Comparison of ENCODE assay signal across 9 cellular contexts in the genomic region with DNA sequence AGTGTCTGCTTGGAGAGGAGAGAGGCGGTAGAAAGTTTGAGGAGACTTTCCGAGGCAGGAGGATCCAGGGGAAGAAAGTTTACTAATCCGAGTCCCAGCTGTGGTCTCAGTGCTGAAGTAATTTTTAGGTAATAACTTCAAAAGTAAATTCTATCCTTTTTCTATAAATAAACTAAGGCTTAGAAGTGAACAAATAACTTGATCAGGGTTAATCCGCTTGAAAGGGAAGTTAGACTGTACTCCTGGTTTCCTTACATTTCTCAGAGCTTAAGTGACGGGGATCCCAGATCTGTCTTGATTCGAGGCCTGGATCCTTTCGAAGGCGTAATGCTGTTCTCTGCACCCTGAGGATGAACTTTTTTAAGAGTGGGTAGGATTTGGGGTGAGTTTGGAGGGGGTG. TPM values are rescaled to one million over a fixed set of nuclear protein-coding genes. Genes with fewer than 3 reads are reported as not detected.
A peak's percentile ranks its signal among the peaks of the same experiment; 100 is the strongest.
DNase-seq lines count a peak whose midpoint lies in the region; ATAC-seq and TF ChIP-seq lines count a peak whose summit lies in the region.
"Had no signal": no experiment of that assay in that cellular context is flagged by ENCODE, and none has a peak within 500 bp of the region (broad histone marks: within the 10 kb centered on the region; RNA-seq: fewer than 3 reads in every experiment).

No MANE protein-coding gene starts in this region.

- no peaks in the 10 kb centered on the region for H3K27me3 ChIP-seq in BJ (ENCODE audit: control insufficient read depth, insufficient read depth, low read length)

- CTCF ChIA-PET in BJ (lab: Yijun Ruan, JAX), result interaction anchor here (0.8 to 1.9 kb wide), 4 partner anchors 19 to 139 kb away, joined by 3 to 5 read pairs (median 4); no protein-coding TSS in a partner anchor

- no peaks in the 10 kb centered on the region for H3K9me3 Mint-ChIP-seq in natural killer cell

- intact Hi-C loops in natural killer cell (cut with micrococcal nuclease), result no loop called here

- peak overlapping the region; percentile 96 to 97 for H3K27ac Mint-ChIP-seq in natural killer cell

- no peak overlapping the region for H3K27ac ChIP-seq in coronary artery

- no peaks in the 10 kb centered on the region for H3K36me3 Mint-ChIP-seq in natural killer cell

- no peaks in the 10 kb centered on the region for H3K27me3 Mint-ChIP-seq in natural killer cell (ENCODE audit: low read depth in 2 of 2)

- peaks cover 63 to 64% of the 10 kb centered on the region in 2 donors for H3K4me1 Mint-ChIP-seq in natural killer cell

- TF ChIP-seq CTCF in BJ (IDR thresholded peaks at IDR 0.05; ENCODE audit: insufficient read depth, low read depth, low read length) (no peak), coronary artery (IDR thresholded peaks at IDR 0.05) (no peak), natural killer cell (IDR thresholded peaks at IDR 0.05) (no peak), GM10266 (IDR thresholded peaks at IDR 0.05; ENCODE audit: control insufficient read depth, insufficient read depth, low read depth, missing control alignments) (no peak)

- DNase-seq in BJ (ENCODE audit: low read depth), result no peak
- DNase-seq in Kasumi-1 (lab: John Stamatoyannopoulos, UW), result peak; percentile 7 to 23
- DNase-seq in coronary artery (ENCODE audit: low spot score), result no peak
- no peak for DNase-seq in natural killer cell
- DNase-seq in GM10266 (ENCODE audit: extremely low spot score), result no peak
- DNase-seq in NCI-H146 (lab: John Stamatoyannopoulos, UW), result no peak
- DNase-seq in 8988T, result no peak
- no peak for DNase-seq in NCI-H2227 treated with DMSO at 0.1 percent for 48 hours (lab: John Stamatoyannopoulos, UW)
- DNase-seq: NCI-H2171 treated with DMSO at 0.1 percent for 48 hours had no signal

- peaks cover 2% of the 10 kb centered on the region for H3K36me3 ChIP-seq in BJ (ENCODE audit: control insufficient read depth, insufficient read depth, low read length)

- peak overlapping the region; percentile 79 for H3K4me3 ChIP-seq in BJ (ENCODE audit: low read depth, low read length)
- peak overlapping the region; percentile 91 for H3K4me3 ChIP-seq in coronary artery

- no peak for ATAC-seq in natural killer cell

- peak overlapping the region; percentile 92 for H3K4me3 Mint-ChIP-seq in natural killer cell

- POLR2A ChIA-PET in BJ (lab: Charles Lee), result no interaction called here

RNA-seq across cellular contexts. Expression of a gene that starts 2.6 kb away (rescaled TPM):
- 6.0 and 8.2 TPM in 2 replicates for polyA plus RNA-seq in BJ (2011; rRNA removed)
- polyA minus RNA-seq in BJ (2011; rRNA and poly(A)+ RNA removed), result 11.3 and 11.4 TPM in 2 replicates
- total RNA-seq in natural killer cell, result 10 to 100 TPM; 18.7 to 24.5 (median 21.9) TPM

Comparison
In these comparisons a context has a peak if more than half of its experiments do, and no peak if none do; other contexts are left out.
1. DNase-seq: peak in Kasumi-1 (2 of 2); none in BJ (single experiment), coronary artery (single experiment), natural killer cell (single experiment), GM10266 (single experiment), NCI-H146 (single experiment), 8988T (single experiment) and NCI-H2227 treated with DMSO at 0.1 percent for 48 hours (single experiment).